14 cellular contexts compared by ENCODE assay signal in genomic region chr6:47146426-47147174, GRCh38.
DNase-seq lines count a peak whose midpoint lies in the region; ATAC-seq and TF ChIP-seq lines count a peak whose summit lies in the region.
"Had no signal": no experiment of that assay in that cellular context is flagged by ENCODE, and none has a peak within 500 bp of the region (broad histone marks: within the 10 kb centered on the region; RNA-seq: fewer than 3 reads in every experiment).

No MANE protein-coding gene starts in this region.

- H3K27ac ChIP-seq in RWPE2 (ENCODE audit: poor library complexity, severe bottlenecking) (peak overlapping the region; percentile 43), sigmoid colon (peak overlapping the region in 3 of 4 donors; percentile 4 to 64 (median 24))
- H3K27ac ChIP-seq: suprapubic skin had no signal

- no peaks in the 10 kb centered on the region for H3K4me1 Mint-ChIP-seq in activated T-helper 2 cell treated with anti-CD3 and anti-CD28 coated beads, Interferon-gamma antibody, Interleukin-2, Interleukin-4, amounts not matched to agents 10 μg/mL and 5 μg/mL and 100 μg/mL, durations not matched to agents 14 hours and 24 hours and 36 hours (ENCODE audit: low read depth)
- H3K4me1 Mint-ChIP-seq: activated CD4-positive, alpha-beta memory T cell treated with anti-CD3 and anti-CD28 coated beads, Interleukin-2, amount 10 ng/mL, durations not matched to agents 7 days and 5 days; activated naive CD4-positive, alpha-beta T cell treated with anti-CD3 and anti-CD28 coated beads, Interleukin-2, amount 50 U/mL, for 24 hours had no signal

- no peak for TF ChIP-seq CTCF in RWPE2 (IDR thresholded peaks at IDR 0.05; ENCODE audit: poor library complexity, severe bottlenecking)
- TF ChIP-seq CTCF in fibroblast of villous mesenchyme (IDR thresholded peaks at IDR 0.05; ENCODE audit: insufficient read depth, low read depth, low read length), result no peak
- TF ChIP-seq CTCF in sigmoid colon (IDR thresholded peaks at IDR 0.05), result no peak

- H3K9me3 Mint-ChIP-seq in activated T-helper 2 cell treated with anti-CD3 and anti-CD28 coated beads, Interferon-gamma antibody, Interleukin-2, Interleukin-4, amounts not matched to agents 10 μg/mL and 5 μg/mL and 100 μg/mL, durations not matched to agents 14 hours and 24 hours and 36 hours, result no peaks in the 10 kb centered on the region
- H3K9me3 Mint-ChIP-seq: activated CD4-positive, alpha-beta memory T cell treated with anti-CD3 and anti-CD28 coated beads, Interleukin-2, amount 10 ng/mL, durations not matched to agents 7 days and 5 days; activated naive CD4-positive, alpha-beta T cell treated with anti-CD3 and anti-CD28 coated beads, Interleukin-2, amount 50 U/mL, for 24 hours had no signal

- WGBS in sigmoid colon, 2 donors, result 60 to 66% methylated on average over 2 of the region's 2 CpGs

- in situ Hi-C loops in HAP-1 (cut with MboI; ENCODE audit: low sequenced_read_pairs), result no loop called here

- H3K9me3 ChIP-seq in HAP-1 (no peaks in the 10 kb centered on the region), RWPE2 (ENCODE audit: severe bottlenecking) (no peaks in the 10 kb centered on the region), sigmoid colon (no peaks in the 10 kb centered on the region)
- H3K9me3 ChIP-seq: suprapubic skin had no signal

- no peak for TF ChIP-seq EP300 in sigmoid colon (IDR thresholded peaks at IDR 0.05)

- H3K4me3 Mint-ChIP-seq in activated T-helper 2 cell treated with anti-CD3 and anti-CD28 coated beads, Interferon-gamma antibody, Interleukin-2, Interleukin-4, amounts not matched to agents 10 μg/mL and 5 μg/mL and 100 μg/mL, durations not matched to agents 14 hours and 24 hours and 36 hours (ENCODE audit: low read depth), result no peak overlapping the region
- H3K4me3 Mint-ChIP-seq: activated CD4-positive, alpha-beta memory T cell treated with anti-CD3 and anti-CD28 coated beads, Interleukin-2, amount 10 ng/mL, durations not matched to agents 7 days and 5 days; activated naive CD4-positive, alpha-beta T cell treated with anti-CD3 and anti-CD28 coated beads, Interleukin-2, amount 50 U/mL, for 24 hours had no signal

- DNase-seq in HAP-1 (ENCODE audit: low spot score in 2 of 2) (peak; percentile 23 to 50), RWPE2 (ENCODE audit: low spot score) (no peak), fibroblast of villous mesenchyme (ENCODE audit: low read depth) (peak; percentile 68), sigmoid colon (no peak), SHP77 treated with DMSO at 0.1 percent for 48 hours (lab: John Stamatoyannopoulos, UW) (no peak)
- no peak for DNase-seq in activated T-helper 2 cell treated with anti-CD3 and anti-CD28 coated beads, Interferon-gamma antibody, Interleukin-2, Interleukin-4, amounts not matched to agents 10 μg/mL and 5 μg/mL and 100 μg/mL, durations not matched to agents 14 hours and 24 hours and 36 hours (ENCODE audit: low spot score)
- DNase-seq: activated CD4-positive, alpha-beta memory T cell treated with anti-CD3 and anti-CD28 coated beads, Interleukin-2, amount 10 ng/mL, durations not matched to agents 7 days and 5 days; dermis blood vessel endothelial cell; midbrain; NCI-H1048 had no signal

- no peak overlapping the region for H3K27ac Mint-ChIP-seq in activated T-helper 2 cell treated with anti-CD3 and anti-CD28 coated beads, Interferon-gamma antibody, Interleukin-2, Interleukin-4, amounts not matched to agents 10 μg/mL and 5 μg/mL and 100 μg/mL, durations not matched to agents 14 hours and 24 hours and 36 hours
- H3K27ac Mint-ChIP-seq: activated CD4-positive, alpha-beta memory T cell treated with anti-CD3 and anti-CD28 coated beads, Interleukin-2, amount 10 ng/mL, durations not matched to agents 7 days and 5 days; activated naive CD4-positive, alpha-beta T cell treated with anti-CD3 and anti-CD28 coated beads, Interleukin-2, amount 50 U/mL, for 24 hours had no signal

- H3K36me3 ChIP-seq in HAP-1 (replicated peaks) (no peaks in the 10 kb centered on the region), RWPE2 (ENCODE audit: low read depth) (no peaks in the 10 kb centered on the region), sigmoid colon (no peaks in the 10 kb centered on the region)
- H3K36me3 ChIP-seq: suprapubic skin had no signal

- H3K4me3 ChIP-seq in HAP-1 (no peak overlapping the region), RWPE2 (ENCODE audit: severe bottlenecking) (no peak overlapping the region), fibroblast of villous mesenchyme (ENCODE audit: low read depth, low read length) (no peak overlapping the region), sigmoid colon (no peak overlapping the region)
- H3K4me3 ChIP-seq: suprapubic skin had no signal

- peak; percentile 90 for ATAC-seq in RWPE2 (ENCODE audit: low read depth)
- no peak for ATAC-seq in GM18868 (IDR thresholded peaks at IDR 0.05; ENCODE audit: unreplicated experiment)
- ATAC-seq in HG02571 (IDR thresholded peaks at IDR 0.05; ENCODE audit: unreplicated experiment), result no peak

- intact Hi-C loops in sigmoid colon (cut with DNase I), result no loop called here
- intact Hi-C loops in activated T-helper 2 cell treated with anti-CD3 and anti-CD28 coated beads, Interferon-gamma antibody, Interleukin-2, Interleukin-4, amounts not matched to agents 10 μg/mL and 5 μg/mL and 100 μg/mL, durations not matched to agents 14 hours and 24 hours and 36 hours (cut with micrococcal nuclease), result no loop called here

- H3K36me3 Mint-ChIP-seq in activated T-helper 2 cell treated with anti-CD3 and anti-CD28 coated beads, Interferon-gamma antibody, Interleukin-2, Interleukin-4, amounts not matched to agents 10 μg/mL and 5 μg/mL and 100 μg/mL, durations not matched to agents 14 hours and 24 hours and 36 hours (ENCODE audit: low read depth), result no peaks in the 10 kb centered on the region
- H3K36me3 Mint-ChIP-seq: activated naive CD4-positive, alpha-beta T cell treated with anti-CD3 and anti-CD28 coated beads, Interleukin-2, amount 50 U/mL, for 24 hours had no signal

- peaks cover 5% of the 10 kb centered on the region for H3K27me3 Mint-ChIP-seq in activated T-helper 2 cell treated with anti-CD3 and anti-CD28 coated beads, Interferon-gamma antibody, Interleukin-2, Interleukin-4, amounts not matched to agents 10 μg/mL and 5 μg/mL and 100 μg/mL, durations not matched to agents 14 hours and 24 hours and 36 hours (ENCODE audit: low read depth)

- H3K27me3 ChIP-seq in HAP-1 (ENCODE audit: low read depth), result no peaks in the 10 kb centered on the region
- no peaks in the 10 kb centered on the region for H3K27me3 ChIP-seq in RWPE2 (ENCODE audit: insufficient read depth, poor library complexity, severe bottlenecking)
- no peaks in the 10 kb centered on the region for H3K27me3 ChIP-seq in sigmoid colon
- H3K27me3 ChIP-seq: suprapubic skin had no signal

- TF ChIP-seq POLR2A in sigmoid colon (IDR thresholded peaks at IDR 0.05), result no peak

- H3K4me1 ChIP-seq in HAP-1 (no peaks in the 10 kb centered on the region; the same call in 1 of the 2 replicates), RWPE2 (ENCODE audit: insufficient read depth, poor library complexity, severe bottlenecking) (peaks cover 24% of the 10 kb centered on the region), sigmoid colon (peaks cover 0 to 32% (median 23%) of the 10 kb centered on the region in 4 donors)
- H3K4me1 ChIP-seq: suprapubic skin had no signal

Comparison
In these comparisons a context has a peak if more than half of its experiments do, and no peak if none do; other contexts are left out.
1. DNase-seq: peak in HAP-1 (2 of 2) and fibroblast of villous mesenchyme (single experiment); none in RWPE2 (single experiment), sigmoid colon (single experiment), activated T-helper 2 cell treated with anti-CD3 and anti-CD28 coated beads, Interferon-gamma antibody, Interleukin-2, Interleukin-4, amounts not matched to agents 10 μg/mL and 5 μg/mL and 100 μg/mL, durations not matched to agents 14 hours and 24 hours and 36 hours (single experiment) and SHP77 treated with DMSO at 0.1 percent for 48 hours (single experiment).